1 cellular context compared by ENCODE assay signal in the genomic region with DNA sequence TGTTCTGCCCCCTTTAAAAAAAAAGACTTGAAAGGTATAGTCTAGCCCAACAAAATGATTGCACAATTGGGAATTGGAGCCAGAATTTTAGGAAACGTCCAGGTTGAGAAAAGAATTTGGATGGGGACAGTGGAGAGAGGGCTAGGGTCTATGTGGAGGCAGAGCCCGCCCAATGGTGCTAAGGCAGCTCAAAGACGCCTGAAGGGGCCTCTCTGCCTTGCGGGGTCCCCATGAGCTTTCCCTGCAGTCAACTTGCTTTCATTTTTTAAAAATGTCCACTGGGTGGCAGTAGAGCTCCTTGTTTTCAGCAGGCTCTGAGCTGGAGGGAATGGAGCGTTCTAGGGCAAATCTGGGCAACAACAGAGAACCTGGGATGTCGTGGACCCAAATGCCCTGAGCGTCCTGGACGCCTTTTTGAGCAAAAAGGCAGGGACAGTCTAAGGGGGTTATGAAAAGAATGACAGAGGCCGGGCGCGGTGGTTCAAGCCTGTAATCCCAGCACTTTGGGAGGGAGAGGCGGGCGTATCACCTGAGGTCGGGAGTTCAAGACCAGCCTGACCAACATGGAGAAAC.
TF ChIP-seq lines count a peak whose summit lies in the region.

No MANE protein-coding gene starts in this region.

TF ChIP-seq in HepG2, 621 proteins besides CTCF, POLR2A, EP300 and RAD21 (continued from another document and continues in another):
- TF ChIP-seq TOPORS (CRISPR knock-in tag; IDR thresholded peaks at IDR 0.05) (no peak), ELF1 (CRISPR knock-in tag; IDR thresholded peaks at IDR 0.05) (no peak), PAX8 (CRISPR knock-in tag; IDR thresholded peaks at IDR 0.05; ENCODE audit: borderline replicate concordance) (no peak), NFATC3 (CRISPR knock-in tag; IDR thresholded peaks at IDR 0.05) (no peak), KAT8 (CRISPR knock-in tag; IDR thresholded peaks at IDR 0.05) (no peak), MYNN (CRISPR knock-in tag; IDR thresholded peaks at IDR 0.05; ENCODE audit: low read depth) (no peak), FOXP1 (IDR thresholded peaks at IDR 0.05) (no peak), FOXP1 (CRISPR knock-in tag; IDR thresholded peaks at IDR 0.05) (no peak), ZNF138 (CRISPR knock-in tag; IDR thresholded peaks at IDR 0.05; ENCODE audit: low read depth) (no peak), WIZ (CRISPR knock-in tag; IDR thresholded peaks at IDR 0.05) (no peak), SMARCE1 (IDR thresholded peaks at IDR 0.05; ENCODE audit: borderline replicate concordance) (no peak), ZNF572 (CRISPR knock-in tag; IDR thresholded peaks at IDR 0.05) (0 out of 2 replicates have a peak, but pooled peaks have one; percentile 37), SMAD1 (CRISPR knock-in tag; IDR thresholded peaks at IDR 0.05; ENCODE audit: borderline replicate concordance, low read depth) (no peak), FOXK1 (CRISPR knock-in tag; IDR thresholded peaks at IDR 0.05; ENCODE audit: borderline replicate concordance, low read depth) (0 out of 2 replicates have a peak, but pooled peaks have one; percentile 16), NPAS2 (CRISPR knock-in tag; IDR thresholded peaks at IDR 0.05; ENCODE audit: borderline replicate concordance) (no peak), YEATS2 (CRISPR knock-in tag; IDR thresholded peaks at IDR 0.05; ENCODE audit: borderline replicate concordance) (no peak), NBN (conservative IDR thresholded peaks at IDR 0.05) (no peak), ZBTB8A (CRISPR knock-in tag; IDR thresholded peaks at IDR 0.05; ENCODE audit: borderline replicate concordance, low read depth) (no peak), ZNF564 (CRISPR knock-in tag; IDR thresholded peaks at IDR 0.05) (no peak), SALL1 (CRISPR knock-in tag; IDR thresholded peaks at IDR 0.05) (peak; percentile 30; the same call in 1 of the 2 replicates), ZNF430 (CRISPR knock-in tag; IDR thresholded peaks at IDR 0.05) (no peak), ZBTB7B (CRISPR knock-in tag; IDR thresholded peaks at IDR 0.05) (0 out of 2 replicates have a peak, but pooled peaks have one; percentile 39), GLI4 (CRISPR knock-in tag; IDR thresholded peaks at IDR 0.05; ENCODE audit: borderline replicate concordance) (no peak), IRF2 (CRISPR knock-in tag; IDR thresholded peaks at IDR 0.05) (0 out of 2 replicates have a peak, but pooled peaks have one; percentile 19), ZNF547 (CRISPR knock-in tag; IDR thresholded peaks at IDR 0.05) (0 out of 2 replicates have a peak, but pooled peaks have one; percentile 48), KLF11 (CRISPR knock-in tag; IDR thresholded peaks at IDR 0.05) (no peak), ZMYM3 (CRISPR knock-in tag; IDR thresholded peaks at IDR 0.05) (0 out of 2 replicates have a peak, but pooled peaks have one; percentile 46), NFKBIZ (CRISPR knock-in tag; IDR thresholded peaks at IDR 0.05) (no peak), ZNF761 (CRISPR knock-in tag; conservative IDR thresholded peaks at IDR 0.05) (no peak), RFX3 (CRISPR knock-in tag; IDR thresholded peaks at IDR 0.05) (no peak), CEBPG (CRISPR knock-in tag; IDR thresholded peaks at IDR 0.05) (peak; percentile 58), DNMT1 (CRISPR knock-in tag; IDR thresholded peaks at IDR 0.05) (no peak), ZNF629 (CRISPR knock-in tag; conservative IDR thresholded peaks at IDR 0.05) (no peak), ZSCAN20 (CRISPR knock-in tag; IDR thresholded peaks at IDR 0.05; ENCODE audit: borderline replicate concordance) (no peak), ZSCAN31 (CRISPR knock-in tag; IDR thresholded peaks at IDR 0.05; ENCODE audit: low read depth) (no peak), ZNF253 (CRISPR knock-in tag; IDR thresholded peaks at IDR 0.05; ENCODE audit: borderline replicate concordance) (no peak), STAG1 (CRISPR knock-in tag; IDR thresholded peaks at IDR 0.05) (peak; percentile 85), ZNF563 (CRISPR knock-in tag; IDR thresholded peaks at IDR 0.05) (0 out of 2 replicates have a peak, but pooled peaks have one; percentile 37), ZNF510 (CRISPR knock-in tag; IDR thresholded peaks at IDR 0.05; ENCODE audit: low read depth) (no peak), MAFK (conservative IDR thresholded peaks at IDR 0.05 in 1 of 2, IDR thresholded peaks at IDR 0.05 in 1 of 2; ENCODE audit: low read length in 2 of 2) (no peak), YY1 (IDR thresholded peaks at IDR 0.05; ENCODE audit: insufficient read depth, insufficient replicate concordance, low read depth, low read length) (peak; percentile 20), ZNF614 (CRISPR knock-in tag; IDR thresholded peaks at IDR 0.05; ENCODE audit: borderline replicate concordance) (no peak), ZFP36L1 (CRISPR knock-in tag; IDR thresholded peaks at IDR 0.05) (no peak)
- TF ChIP-seq, protein P1, sequence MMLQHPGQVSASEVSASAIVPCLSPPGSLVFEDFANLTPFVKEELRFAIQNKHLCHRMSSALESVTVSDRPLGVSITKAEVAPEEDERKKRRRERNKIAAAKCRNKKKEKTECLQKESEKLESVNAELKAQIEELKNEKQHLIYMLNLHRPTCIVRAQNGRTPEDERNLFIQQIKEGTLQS (CRISPR knock-in tag; IDR thresholded peaks at IDR 0.05), result no peak
- TF ChIP-seq, protein P2, sequence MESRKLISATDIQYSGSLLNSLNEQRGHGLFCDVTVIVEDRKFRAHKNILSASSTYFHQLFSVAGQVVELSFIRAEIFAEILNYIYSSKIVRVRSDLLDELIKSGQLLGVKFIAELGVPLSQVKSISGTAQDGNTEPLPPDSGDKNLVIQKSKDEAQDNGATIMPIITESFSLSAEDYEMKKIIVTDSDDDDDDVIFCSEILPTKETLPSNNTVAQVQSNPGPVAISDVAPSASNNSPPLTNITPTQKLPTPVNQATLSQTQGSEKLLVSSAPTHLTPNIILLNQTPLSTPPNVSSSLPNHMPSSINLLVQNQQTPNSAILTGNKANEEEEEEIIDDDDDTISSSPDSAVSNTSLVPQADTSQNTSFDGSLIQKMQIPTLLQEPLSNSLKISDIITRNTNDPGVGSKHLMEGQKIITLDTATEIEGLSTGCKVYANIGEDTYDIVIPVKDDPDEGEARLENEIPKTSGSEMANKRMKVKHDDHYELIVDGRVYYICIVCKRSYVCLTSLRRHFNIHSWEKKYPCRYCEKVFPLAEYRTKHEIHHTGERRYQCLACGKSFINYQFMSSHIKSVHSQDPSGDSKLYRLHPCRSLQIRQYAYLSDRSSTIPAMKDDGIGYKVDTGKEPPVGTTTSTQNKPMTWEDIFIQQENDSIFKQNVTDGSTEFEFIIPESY (CRISPR knock-in tag; IDR thresholded peaks at IDR 0.05), result no peak
- TF ChIP-seq, protein P3, sequence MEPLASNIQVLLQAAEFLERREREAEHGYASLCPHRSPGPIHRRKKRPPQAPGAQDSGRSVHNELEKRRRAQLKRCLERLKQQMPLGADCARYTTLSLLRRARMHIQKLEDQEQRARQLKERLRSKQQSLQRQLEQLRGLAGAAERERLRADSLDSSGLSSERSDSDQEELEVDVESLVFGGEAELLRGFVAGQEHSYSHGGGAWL (CRISPR knock-in tag; IDR thresholded peaks at IDR 0.05), result no peak
- TF ChIP-seq, protein P4, sequence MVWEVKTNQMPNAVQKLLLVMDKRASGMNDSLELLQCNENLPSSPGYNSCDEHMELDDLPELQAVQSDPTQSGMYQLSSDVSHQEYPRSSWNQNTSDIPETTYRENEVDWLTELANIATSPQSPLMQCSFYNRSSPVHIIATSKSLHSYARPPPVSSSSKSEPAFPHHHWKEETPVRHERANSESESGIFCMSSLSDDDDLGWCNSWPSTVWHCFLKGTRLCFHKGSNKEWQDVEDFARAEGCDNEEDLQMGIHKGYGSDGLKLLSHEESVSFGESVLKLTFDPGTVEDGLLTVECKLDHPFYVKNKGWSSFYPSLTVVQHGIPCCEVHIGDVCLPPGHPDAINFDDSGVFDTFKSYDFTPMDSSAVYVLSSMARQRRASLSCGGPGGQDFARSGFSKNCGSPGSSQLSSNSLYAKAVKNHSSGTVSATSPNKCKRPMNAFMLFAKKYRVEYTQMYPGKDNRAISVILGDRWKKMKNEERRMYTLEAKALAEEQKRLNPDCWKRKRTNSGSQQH (CRISPR knock-in tag; IDR thresholded peaks at IDR 0.05; ENCODE audit: low read depth), result no peak
- TF ChIP-seq, protein P5, sequence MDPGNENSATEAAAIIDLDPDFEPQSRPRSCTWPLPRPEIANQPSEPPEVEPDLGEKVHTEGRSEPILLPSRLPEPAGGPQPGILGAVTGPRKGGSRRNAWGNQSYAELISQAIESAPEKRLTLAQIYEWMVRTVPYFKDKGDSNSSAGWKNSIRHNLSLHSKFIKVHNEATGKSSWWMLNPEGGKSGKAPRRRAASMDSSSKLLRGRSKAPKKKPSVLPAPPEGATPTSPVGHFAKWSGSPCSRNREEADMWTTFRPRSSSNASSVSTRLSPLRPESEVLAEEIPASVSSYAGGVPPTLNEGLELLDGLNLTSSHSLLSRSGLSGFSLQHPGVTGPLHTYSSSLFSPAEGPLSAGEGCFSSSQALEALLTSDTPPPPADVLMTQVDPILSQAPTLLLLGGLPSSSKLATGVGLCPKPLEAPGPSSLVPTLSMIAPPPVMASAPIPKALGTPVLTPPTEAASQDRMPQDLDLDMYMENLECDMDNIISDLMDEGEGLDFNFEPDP (CRISPR knock-in tag; conservative IDR thresholded peaks at IDR 0.05), result no peak
- TF ChIP-seq, protein P6, sequence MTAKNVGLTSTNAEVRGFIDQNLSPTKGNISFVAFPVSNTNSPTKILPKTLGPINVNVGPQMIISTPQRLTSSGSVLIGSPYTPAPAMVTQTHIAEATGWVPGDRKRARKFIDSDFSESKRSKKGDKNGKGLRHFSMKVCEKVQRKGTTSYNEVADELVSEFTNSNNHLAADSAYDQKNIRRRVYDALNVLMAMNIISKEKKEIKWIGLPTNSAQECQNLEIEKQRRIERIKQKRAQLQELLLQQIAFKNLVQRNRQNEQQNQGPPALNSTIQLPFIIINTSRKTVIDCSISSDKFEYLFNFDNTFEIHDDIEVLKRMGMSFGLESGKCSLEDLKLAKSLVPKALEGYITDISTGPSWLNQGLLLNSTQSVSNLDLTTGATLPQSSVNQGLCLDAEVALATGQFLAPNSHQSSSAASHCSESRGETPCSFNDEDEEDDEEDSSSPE (CRISPR knock-in tag; IDR thresholded peaks at IDR 0.05), result no peak
- TF ChIP-seq, protein P7, sequence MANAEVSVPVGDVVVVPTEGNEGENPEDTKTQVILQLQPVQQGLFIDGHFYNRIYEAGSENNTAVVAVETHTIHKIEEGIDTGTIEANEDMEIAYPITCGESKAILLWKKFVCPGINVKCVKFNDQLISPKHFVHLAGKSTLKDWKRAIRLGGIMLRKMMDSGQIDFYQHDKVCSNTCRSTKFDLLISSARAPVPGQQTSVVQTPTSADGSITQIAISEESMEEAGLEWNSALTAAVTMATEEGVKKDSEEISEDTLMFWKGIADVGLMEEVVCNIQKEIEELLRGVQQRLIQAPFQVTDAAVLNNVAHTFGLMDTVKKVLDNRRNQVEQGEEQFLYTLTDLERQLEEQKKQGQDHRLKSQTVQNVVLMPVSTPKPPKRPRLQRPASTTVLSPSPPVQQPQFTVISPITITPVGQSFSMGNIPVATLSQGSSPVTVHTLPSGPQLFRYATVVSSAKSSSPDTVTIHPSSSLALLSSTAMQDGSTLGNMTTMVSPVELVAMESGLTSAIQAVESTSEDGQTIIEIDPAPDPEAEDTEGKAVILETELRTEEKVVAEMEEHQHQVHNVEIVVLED (CRISPR knock-in tag; IDR thresholded peaks at IDR 0.05; ENCODE audit: borderline replicate concordance), result no peak
- TF ChIP-seq, protein P8, sequence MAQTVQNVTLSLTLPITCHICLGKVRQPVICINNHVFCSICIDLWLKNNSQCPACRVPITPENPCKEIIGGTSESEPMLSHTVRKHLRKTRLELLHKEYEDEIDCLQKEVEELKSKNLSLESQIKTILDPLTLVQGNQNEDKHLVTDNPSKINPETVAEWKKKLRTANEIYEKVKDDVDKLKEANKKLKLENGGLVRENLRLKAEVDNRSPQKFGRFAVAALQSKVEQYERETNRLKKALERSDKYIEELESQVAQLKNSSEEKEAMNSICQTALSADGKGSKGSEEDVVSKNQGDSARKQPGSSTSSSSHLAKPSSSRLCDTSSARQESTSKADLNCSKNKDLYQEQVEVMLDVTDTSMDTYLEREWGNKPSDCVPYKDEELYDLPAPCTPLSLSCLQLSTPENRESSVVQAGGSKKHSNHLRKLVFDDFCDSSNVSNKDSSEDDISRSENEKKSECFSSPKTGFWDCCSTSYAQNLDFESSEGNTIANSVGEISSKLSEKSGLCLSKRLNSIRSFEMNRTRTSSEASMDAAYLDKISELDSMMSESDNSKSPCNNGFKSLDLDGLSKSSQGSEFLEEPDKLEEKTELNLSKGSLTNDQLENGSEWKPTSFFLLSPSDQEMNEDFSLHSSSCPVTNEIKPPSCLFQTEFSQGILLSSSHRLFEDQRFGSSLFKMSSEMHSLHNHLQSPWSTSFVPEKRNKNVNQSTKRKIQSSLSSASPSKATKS (CRISPR knock-in tag; IDR thresholded peaks at IDR 0.05), result no peak
